Comparison of ENCODE assay signal across 1 cellular context in the genomic region with DNA sequence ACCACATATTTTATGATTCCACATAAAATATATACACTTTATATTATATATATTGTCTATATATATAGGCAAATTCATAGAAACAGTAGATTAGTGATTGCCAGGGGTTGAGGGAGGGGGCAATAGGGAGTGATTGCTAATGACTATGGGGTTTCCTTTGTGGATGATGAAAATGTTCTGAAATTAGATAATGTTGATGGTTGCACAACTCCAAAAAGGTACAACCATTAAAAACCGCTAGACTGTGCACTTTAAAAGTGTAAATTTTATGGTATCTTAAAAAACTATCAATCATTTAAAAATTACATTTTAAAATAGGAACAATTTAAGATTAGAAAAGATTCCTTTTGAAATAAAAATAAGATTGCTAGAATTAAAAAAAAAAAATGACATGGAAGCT.
TF ChIP-seq lines count a peak whose summit lies in the region.

No MANE protein-coding gene starts in this region.

TF ChIP-seq in K562, 482 proteins besides CTCF, POLR2A, EP300 and RAD21:
- TF ChIP-seq MAZ (CRISPR knock-in tag; conservative IDR thresholded peaks at IDR 0.05 in 1 of 2, IDR thresholded peaks at IDR 0.05 in 1 of 2) = 0 out of 4 replicates have a peak, but pooled peaks of 1 of the 2 experiments have one; percentile 14
- peak; percentile 51 for TF ChIP-seq CEBPB (tag; IDR thresholded peaks at IDR 0.05)
- TF ChIP-seq CEBPG (CRISPR knock-in tag; IDR thresholded peaks at IDR 0.05) = no peak
- TF ChIP-seq CEBPG (tag; conservative IDR thresholded peaks at IDR 0.05 in 1 of 2, IDR thresholded peaks at IDR 0.05 in 1 of 2) = peak in 1 of 2 experiments; percentile 78; a peak in 2 of 4 replicates
- TF ChIP-seq NCOA6 (IDR thresholded peaks at IDR 0.05) = no peak
- TF ChIP-seq TRIM24 (IDR thresholded peaks at IDR 0.05) = peak; percentile 76 to 78; a peak in 2 of 4 replicates
- TF ChIP-seq, protein P1, sequence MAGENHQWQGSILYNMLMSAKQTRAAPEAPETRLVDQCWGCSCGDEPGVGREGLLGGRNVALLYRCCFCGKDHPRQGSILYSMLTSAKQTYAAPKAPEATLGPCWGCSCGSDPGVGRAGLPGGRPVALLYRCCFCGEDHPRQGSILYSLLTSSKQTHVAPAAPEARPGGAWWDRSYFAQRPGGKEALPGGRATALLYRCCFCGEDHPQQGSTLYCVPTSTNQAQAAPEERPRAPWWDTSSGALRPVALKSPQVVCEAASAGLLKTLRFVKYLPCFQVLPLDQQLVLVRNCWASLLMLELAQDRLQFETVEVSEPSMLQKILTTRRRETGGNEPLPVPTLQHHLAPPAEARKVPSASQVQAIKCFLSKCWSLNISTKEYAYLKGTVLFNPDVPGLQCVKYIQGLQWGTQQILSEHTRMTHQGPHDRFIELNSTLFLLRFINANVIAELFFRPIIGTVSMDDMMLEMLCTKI (IDR thresholded peaks at IDR 0.05; ENCODE audit: partially characterized antibody) = no peak
